ENCODE assay signal across 10 cellular contexts in genomic region chr3:188432826-188433525, GRCh38.
DNase-seq lines count a peak whose midpoint lies in the region; ATAC-seq and TF ChIP-seq lines count a peak whose summit lies in the region.
"Had no signal": no experiment of that assay in that cellular context is flagged by ENCODE, and none has a peak within 500 bp of the region (broad histone marks: within the 10 kb centered on the region; RNA-seq: fewer than 3 reads in every experiment).

No MANE protein-coding gene starts in this region.

- POLR2A ChIA-PET in CD4-positive, alpha-beta T cell (lab: Charles Lee) = interaction anchor here (0.7 kb wide), 1 partner anchor 693 kb away, joined by 3 read pairs; no protein-coding TSS in a partner anchor

- intact Hi-C loops in CD4-positive, alpha-beta T cell (cut with DNase I, micrococcal nuclease) = no loop called here
- intact Hi-C loops in dendritic cell treated with granulocyte-macrophage colony-stimulating factor and Interleukin-4, amounts not matched to agents 40 ng/mL and 50 ng/mL, for 4 days (cut with micrococcal nuclease) = loop anchor here (5.0 kb wide), 1 partner anchor 691 kb away; no protein-coding TSS in a partner anchor

- DNase-seq in CD4-positive, alpha-beta T cell = no peak
- DNase-seq in NCI-H226 = peak; percentile 83
- DNase-seq in GM20000 (ENCODE audit: low spot score) = no peak
- no peak for DNase-seq in NCI-H2081 treated with DMSO at 0.1 percent for 48 hours (lab: John Stamatoyannopoulos, UW)
- DNase-seq in WERI-Rb-1 = no peak
- DNase-seq: activated effector memory CD4-positive, alpha-beta T cell treated with Interleukin-2 at 50 U/mL for 16 hours; NCI-H526 had no signal

- CTCF ChIA-PET in CD4-positive, alpha-beta T cell (lab: Charles Lee) = interaction anchor here (0.5 to 1.2 kb wide), 2 partner anchors 587 to 693 kb away, joined by 3 to 4 read pairs; no protein-coding TSS in a partner anchor

- H3K27me3 Mint-ChIP-seq in CD4-positive, alpha-beta T cell = no peaks in the 10 kb centered on the region
- no peaks in the 10 kb centered on the region for H3K27me3 Mint-ChIP-seq in dendritic cell treated with granulocyte-macrophage colony-stimulating factor and Interleukin-4, amounts not matched to agents 40 ng/mL and 50 ng/mL, for 4 days
- H3K27me3 Mint-ChIP-seq in nephron (ENCODE audit: low read depth) = no peaks in the 10 kb centered on the region

- H3K9me3 Mint-ChIP-seq in CD4-positive, alpha-beta T cell = no peaks in the 10 kb centered on the region
- no peaks in the 10 kb centered on the region for H3K9me3 Mint-ChIP-seq in dendritic cell treated with granulocyte-macrophage colony-stimulating factor and Interleukin-4, amounts not matched to agents 40 ng/mL and 50 ng/mL, for 4 days
- no peaks in the 10 kb centered on the region for H3K9me3 Mint-ChIP-seq in nephron

- peaks cover 31% of the 10 kb centered on the region for H3K4me1 Mint-ChIP-seq in CD4-positive, alpha-beta T cell (ENCODE audit: low read depth)
- peaks cover 45% of the 10 kb centered on the region for H3K4me1 Mint-ChIP-seq in dendritic cell treated with granulocyte-macrophage colony-stimulating factor and Interleukin-4, amounts not matched to agents 40 ng/mL and 50 ng/mL, for 4 days (ENCODE audit: low read depth)
- peaks cover 17% of the 10 kb centered on the region for H3K4me1 Mint-ChIP-seq in nephron

- H3K4me3 Mint-ChIP-seq in CD4-positive, alpha-beta T cell = no peak overlapping the region
- peak overlapping the region; percentile 65 for H3K4me3 Mint-ChIP-seq in dendritic cell treated with granulocyte-macrophage colony-stimulating factor and Interleukin-4, amounts not matched to agents 40 ng/mL and 50 ng/mL, for 4 days
- no peak overlapping the region for H3K4me3 Mint-ChIP-seq in nephron

- H3K9me3 ChIP-seq in CD4-positive, alpha-beta T cell (ENCODE audit: control insufficient read depth, low read length) = no peaks in the 10 kb centered on the region
- no peaks in the 10 kb centered on the region for H3K9me3 ChIP-seq in WERI-Rb-1 (ENCODE audit: severe bottlenecking)

- peak overlapping the region; percentile 4 for H3K27ac Mint-ChIP-seq in CD4-positive, alpha-beta T cell
- peak overlapping the region; percentile 93 for H3K27ac Mint-ChIP-seq in dendritic cell treated with granulocyte-macrophage colony-stimulating factor and Interleukin-4, amounts not matched to agents 40 ng/mL and 50 ng/mL, for 4 days
- peak overlapping the region in 2 of 3 experiments; percentile 53 to 82 for H3K27ac Mint-ChIP-seq in nephron

- no peaks in the 10 kb centered on the region for H3K36me3 Mint-ChIP-seq in CD4-positive, alpha-beta T cell (ENCODE audit: low read depth)
- peaks cover 29% of the 10 kb centered on the region for H3K36me3 Mint-ChIP-seq in dendritic cell treated with granulocyte-macrophage colony-stimulating factor and Interleukin-4, amounts not matched to agents 40 ng/mL and 50 ng/mL, for 4 days (ENCODE audit: low read depth)
- H3K36me3 Mint-ChIP-seq in nephron (ENCODE audit: low read depth) = peaks cover 8% of the 10 kb centered on the region

- no peaks in the 10 kb centered on the region for H3K36me3 ChIP-seq in WERI-Rb-1

- H3K4me3 ChIP-seq in WERI-Rb-1 (ENCODE audit: low read depth, low read length) = no peak overlapping the region

- peak; percentile 49 for ATAC-seq in CD4-positive, alpha-beta T cell (ENCODE audit: poor library complexity)
- no peak for ATAC-seq in GM21367 (IDR thresholded peaks at IDR 0.05; ENCODE audit: unreplicated experiment)

- no peaks in the 10 kb centered on the region for H3K27me3 ChIP-seq in CD4-positive, alpha-beta T cell (ENCODE audit: control insufficient read depth, insufficient read depth, low read length)
- no peaks in the 10 kb centered on the region for H3K27me3 ChIP-seq in WERI-Rb-1 (ENCODE audit: insufficient read depth, low read depth, severe bottlenecking)

- no peak overlapping the region for H3K27ac ChIP-seq in CD4-positive, alpha-beta T cell (ENCODE audit: low read depth, low read length)
- H3K27ac ChIP-seq in WERI-Rb-1 = no peak overlapping the region

- no peak for TF ChIP-seq CTCF in CD4-positive, alpha-beta T cell (IDR thresholded peaks at IDR 0.05)
- no peak for TF ChIP-seq CTCF in nephron (IDR thresholded peaks at IDR 0.05; ENCODE audit: unreplicated experiment in 3 of 3)
- no peak for TF ChIP-seq CTCF in GM20000 (IDR thresholded peaks at IDR 0.05; ENCODE audit: extremely low read depth, missing control alignments)
- no peak for TF ChIP-seq CTCF in WERI-Rb-1 (IDR thresholded peaks at IDR 0.05; ENCODE audit: low read depth, low read length)

Comparison
In these comparisons a context has a peak if more than half of its experiments do, and no peak if none do; other contexts are left out.
1. H3K27ac Mint-ChIP-seq: peak in every context shown above with its lines; median percentile 93 in dendritic cell treated with granulocyte-macrophage colony-stimulating factor and Interleukin-4, amounts not matched to agents 40 ng/mL and 50 ng/mL, for 4 days; 68 in nephron; 4 in CD4-positive, alpha-beta T cell.